Comparison of ENCODE assay signal across 8 cellular contexts in the genomic region with DNA sequence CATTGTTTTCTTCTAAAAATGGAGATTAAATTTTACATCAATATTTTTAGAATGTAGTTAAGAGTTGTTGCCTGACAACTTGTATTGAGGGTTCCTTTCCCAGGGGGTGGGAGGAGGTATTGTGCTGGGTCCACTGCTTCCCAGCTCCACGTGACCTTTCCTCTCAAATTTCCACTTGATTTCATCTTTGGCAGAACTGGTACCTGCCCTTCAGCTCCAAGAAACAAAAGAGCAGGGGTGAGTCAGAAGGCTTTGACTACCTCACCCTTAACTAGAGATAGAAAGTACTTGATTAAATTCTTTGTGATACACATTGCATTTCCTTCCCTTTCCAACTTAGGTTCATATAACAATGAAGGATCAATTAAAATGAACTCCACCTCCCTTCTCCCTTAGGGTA. TPM values are rescaled to one million over a fixed set of nuclear protein-coding genes. Genes with fewer than 3 reads are reported as not detected.
DNase-seq lines count a peak whose midpoint lies in the region; ATAC-seq and TF ChIP-seq lines count a peak whose summit lies in the region.

No MANE protein-coding gene starts in this region.

- peaks cover 21% of the 10 kb centered on the region for H3K4me1 ChIP-seq in psoas muscle

- intact Hi-C loops in psoas muscle (cut with DNase I) = loop anchor here in 1 of 2 donors (10.0 kb wide), 1 partner anchor 211 kb away; no protein-coding TSS in a partner anchor

- H3K4me3 ChIP-seq in fibroblast of villous mesenchyme (ENCODE audit: low read depth, low read length) = peak overlapping the region; percentile 73
- peak overlapping the region; percentile 97 for H3K4me3 ChIP-seq in psoas muscle

- no peaks in the 10 kb centered on the region for H3K27me3 ChIP-seq in psoas muscle (ENCODE audit: insufficient read depth in 3 of 3, low read length in 2 of 3)

- H3K36me3 ChIP-seq in psoas muscle (ENCODE audit: insufficient read depth in 1 of 2, low read depth in 1 of 2) = no peaks in the 10 kb centered on the region

- peak in 3 of 4 donors; percentile 11 to 41 (median 33) for ATAC-seq in psoas muscle
- ATAC-seq in GM18520 (IDR thresholded peaks at IDR 0.05; ENCODE audit: unreplicated experiment) = no peak
- ATAC-seq in GM19023 (IDR thresholded peaks at IDR 0.05; ENCODE audit: unreplicated experiment) = no peak
- ATAC-seq in GM21390 (IDR thresholded peaks at IDR 0.05; ENCODE audit: unreplicated experiment) = no peak

- TF ChIP-seq CTCF in fibroblast of villous mesenchyme (IDR thresholded peaks at IDR 0.05; ENCODE audit: insufficient read depth, low read depth, low read length) = no peak
- TF ChIP-seq CTCF in psoas muscle (IDR thresholded peaks at IDR 0.05) = no peak

- WGBS in psoas muscle, 3 donors = 0 to 19% (median 7%) methylated on average over 1 of the region's 1 CpG

- H3K9me3 ChIP-seq in psoas muscle = peaks cover 6% of the 10 kb centered on the region

- DNase-seq in ELR (ENCODE audit: low read depth) (peak; percentile 59), RKO (ENCODE audit: low spot score) (peak; percentile 68), fibroblast of villous mesenchyme (ENCODE audit: low read depth) (no peak), psoas muscle (no peak), RPMI8226 (no peak)

- peak overlapping the region; percentile 93 for H3K27ac ChIP-seq in psoas muscle

RNA-seq across cellular contexts. Expression of gene TRIM2, which starts 19.7 kb away (rescaled TPM):
- total RNA-seq in fibroblast of villous mesenchyme (35.1 and 38.0 TPM in 2 replicates), psoas muscle (1 to 10 TPM; 3.9 to 7.1 (median 5.6) TPM)
- polyA plus RNA-seq in psoas muscle = 1 to 10 TPM; 1.3 to 2.2 (median 2.1) TPM

Comparison
In these comparisons a context has a peak if more than half of its experiments do, and no peak if none do; other contexts are left out.
1. DNase-seq: peak in ELR (single experiment) and RKO (single experiment); none in fibroblast of villous mesenchyme (single experiment), psoas muscle (0 of 2) and RPMI8226 (single experiment).
2. ATAC-seq: peak in psoas muscle (3 of 4); none in GM18520 (single experiment), GM19023 (single experiment) and GM21390 (single experiment).